Comparison of ENCODE assay signal across 30 cellular contexts in genomic region chr7:106664343-106664742, GRCh38.
"Had no signal": no experiment of that assay in that cellular context is flagged by ENCODE, and none has a peak within 500 bp of the region (broad histone marks: within the 10 kb centered on the region; RNA-seq: fewer than 3 reads in every experiment).

No MANE protein-coding gene starts in this region.

- H3K36me3 Mint-ChIP-seq: mesothelial cell of epicardium, naive B cell, neural progenitor cell, type B pancreatic cell had no signal

- DNase-seq: colonic mucosa; effector CD8-positive, alpha-beta T cell; endodermal cell; foreskin fibroblast; glutamatergic neuron; heart right ventricle; hippocampal formation; left cardiac atrium; left lung; mesenchymal stem cell; mucosa of descending colon; naive B cell; stimulated activated CD4-positive, alpha-beta T cell treated with anti-CD3 and anti-CD28 coated beads, Interleukin-2, amount 100 ng/mL, for 24 hours; stimulated activated CD4-positive, alpha-beta T cell treated with anti-CD3 and anti-CD28 coated beads, Interleukin-4, amount 100 ng/mL, for 24 hours; stimulated activated naive CD8-positive, alpha-beta T cell treated with anti-CD3 and anti-CD28 coated beads, Interleukin-15, Interleukin-2, amounts not matched to agents 100 U/mL and 50 U/mL, for 24 hours; substantia nigra; testis; tibial artery had no signal

- H3K4me2 ChIP-seq: neural progenitor cell had no signal

- H3K36me3 ChIP-seq: colonic mucosa, gastroesophageal sphincter, heart right ventricle, left lung, neural progenitor cell, prostate gland, right atrium auricular region, tibial artery had no signal

- H3K4me1 ChIP-seq: colonic mucosa, prostate gland had no signal

- ATAC-seq: esophagus mucosa; gastroesophageal sphincter; heart right ventricle; left cardiac atrium; left lung; mucosa of descending colon; sciatic nerve; stimulated activated effector memory CD8-positive, alpha-beta T cell treated with anti-CD3 and anti-CD28 coated beads, Interleukin-12 subunit alpha, Interleukin-12 subunit beta, amount 100 ng/mL, for 72 hours; stimulated activated naive CD8-positive, alpha-beta T cell treated with anti-CD3 and anti-CD28 coated beads, Interleukin-15, Interleukin-2, amounts not matched to agents 100 U/mL and 50 U/mL, for 24 hours had no signal

- H2AFZ ChIP-seq: neural progenitor cell had no signal

- H3K4me3 Mint-ChIP-seq: dendritic cell treated with granulocyte-macrophage colony-stimulating factor and Interleukin-4, amounts not matched to agents 40 ng/mL and 50 ng/mL, for 4 days; endodermal cell; mesothelial cell of epicardium; naive B cell; nephron; neural progenitor cell; stimulated activated effector memory CD8-positive, alpha-beta T cell treated with anti-CD3 and anti-CD28 coated beads, Interleukin-12 subunit alpha, Interleukin-12 subunit beta, amount 100 ng/mL, for 72 hours; type B pancreatic cell had no signal

- H3K9me3 ChIP-seq: colonic mucosa, heart right ventricle, left lung, mucosa of descending colon, prostate gland, right atrium auricular region, testis, tibial artery had no signal

- H3K27me3 Mint-ChIP-seq: dendritic cell treated with granulocyte-macrophage colony-stimulating factor and Interleukin-4, amounts not matched to agents 40 ng/mL and 50 ng/mL, for 4 days; naive B cell had no signal

- H3K4me1 Mint-ChIP-seq: endodermal cell had no signal

- H3K27me3 ChIP-seq: colonic mucosa, gastroesophageal sphincter, heart right ventricle, left lung, neural progenitor cell, right atrium auricular region, testis, tibial artery had no signal

- H3K9ac ChIP-seq: neural progenitor cell had no signal

- H3K4me3 ChIP-seq: colonic mucosa, gastroesophageal sphincter, heart right ventricle, left lung, mucosa of descending colon, neural progenitor cell, prostate gland, right atrium auricular region, testis, tibial artery had no signal

- H3K27ac ChIP-seq: colonic mucosa, epithelial cell of prostate, gastroesophageal sphincter, heart right ventricle, left lung, neural progenitor cell, prostate gland, right atrium auricular region, testis, tibial artery had no signal

- H3K9me3 Mint-ChIP-seq: dendritic cell treated with granulocyte-macrophage colony-stimulating factor and Interleukin-4, amounts not matched to agents 40 ng/mL and 50 ng/mL, for 4 days had no signal

- H3K27ac Mint-ChIP-seq: dendritic cell treated with granulocyte-macrophage colony-stimulating factor and Interleukin-4, amounts not matched to agents 40 ng/mL and 50 ng/mL, for 4 days; endodermal cell; mesothelial cell of epicardium; nephron; neural progenitor cell; stimulated activated effector memory CD8-positive, alpha-beta T cell treated with anti-CD3 and anti-CD28 coated beads, Interleukin-12 subunit alpha, Interleukin-12 subunit beta, amount 100 ng/mL, for 72 hours; type B pancreatic cell had no signal
